20 cellular contexts compared by ENCODE assay signal in genomic region chr2:168179592-168179991, GRCh38.
DNase-seq lines count a peak whose midpoint lies in the region; ATAC-seq and TF ChIP-seq lines count a peak whose summit lies in the region.
"Had no signal": no experiment of that assay in that cellular context is flagged by ENCODE, and none has a peak within 500 bp of the region (broad histone marks: within the 10 kb centered on the region; RNA-seq: fewer than 3 reads in every experiment).

No MANE protein-coding gene starts in this region.

- H3K27ac ChIP-seq in BLaER1, result peak overlapping the region; percentile 93
- no peak overlapping the region for H3K27ac ChIP-seq in HCT116 (ENCODE audit: low read depth, low read length)
- peak overlapping the region; percentile 39 for H3K27ac ChIP-seq in layer of hippocampus (ENCODE audit: low read depth, low read length)
- no peak overlapping the region for H3K27ac ChIP-seq in RWPE1
- H3K27ac ChIP-seq: SJSA1 had no signal

- DNase-seq in HCT116 (ENCODE audit: low read depth, low spot score) (no peak), NCI-H82 (lab: John Stamatoyannopoulos, UW) (peak; percentile 44), globus pallidus (ENCODE audit: low spot score) (no peak), HFFc6 (no peak), RWPE1 (ENCODE audit: low spot score) (no peak), osteocyte (ENCODE audit: extremely low spot score, unreplicated experiment) (no peak)
- DNase-seq: AML-193; CD4-positive, alpha-beta memory T cell; HCEC 1CT; NCI-H1092; NCI-H1694 treated with DMSO at 0.1 percent for 48 hours; NCI-H2171; NCI-H446 treated with DMSO at 0.1 percent for 48 hours; NK-92 treated with Interleukin-12 subunit alpha and Interleukin-12 subunit beta, amount 100 ng/mL, for 24 hours; OCI-M1; SW 1271 had no signal

- peaks cover 8% of the 10 kb centered on the region; the same call in 1 of the 2 replicates for H4K20me1 ChIP-seq in BLaER1
- H4K20me1 ChIP-seq in HCT116 (ENCODE audit: insufficient read depth), result no peaks in the 10 kb centered on the region

- H3K4me2 ChIP-seq in BLaER1, result peak overlapping the region; percentile 87
- no peak overlapping the region for H3K4me2 ChIP-seq in HCT116 (ENCODE audit: low read length)

- H3K9me3 ChIP-seq in BLaER1 (peaks cover 4% of the 10 kb centered on the region; the same call in 1 of the 2 replicates), HCT116 (ENCODE audit: control insufficient read depth in 1 of 2, insufficient read depth in 1 of 2, low read depth in 1 of 2, low read length in 2 of 2) (no peaks in the 10 kb centered on the region)
- H3K9me3 ChIP-seq: SJSA1 had no signal

- ATAC-seq in HCT116, result no peak
- ATAC-seq: K562 had no signal

- H3K4me1 Mint-ChIP-seq in HFFc6 (ENCODE audit: low read depth), result peaks cover 42% of the 10 kb centered on the region
- H3K4me1 Mint-ChIP-seq in osteocyte (ENCODE audit: unreplicated experiment), result peaks cover 28% of the 10 kb centered on the region

- TF ChIP-seq CTCF in HCT116 (IDR thresholded peaks at IDR 0.05 in 2 of 3, conservative IDR thresholded peaks at IDR 0.05 in 1 of 3; ENCODE audit: borderline replicate concordance in 1 of 3, insufficient read depth in 1 of 3, low read depth in 2 of 3, low read length in 2 of 3) (no peak), HFFc6 (IDR thresholded peaks at IDR 0.05) (no peak), RWPE1 (conservative IDR thresholded peaks at IDR 0.05; ENCODE audit: low read depth) (no peak), osteocyte (IDR thresholded peaks at IDR 0.05) (no peak)

- H3K36me3 ChIP-seq in BLaER1, result peaks cover 39% of the 10 kb centered on the region
- H3K36me3 ChIP-seq in HCT116 (ENCODE audit: control insufficient read depth in 1 of 2, insufficient read depth in 2 of 2, low read length in 2 of 2), result peaks cover 0 to 3% of the 10 kb centered on the region in 2 experiments; a peak in 1 of 4 replicates
- H3K36me3 ChIP-seq: SJSA1 had no signal

- no peaks in the 10 kb centered on the region for H3K9me2 ChIP-seq in HCT116 (ENCODE audit: insufficient read depth)

- peaks cover 94% of the 10 kb centered on the region for H3K4me1 ChIP-seq in BLaER1
- peaks cover 40 to 71% of the 10 kb centered on the region in 2 experiments for H3K4me1 ChIP-seq in HCT116 (ENCODE audit: control insufficient read depth in 1 of 2, insufficient read depth in 2 of 2, low read length in 2 of 2)

- POLR2A ChIA-PET in HCT116 (lab: Charles Lee) (no interaction called here), RWPE1 (lab: Yijun Ruan, JAX; ENCODE audit: low non-redundant PET) (no interaction called here)

- H3K27me3 Mint-ChIP-seq in HFFc6 (ENCODE audit: insufficient read depth) (no peaks in the 10 kb centered on the region), osteocyte (ENCODE audit: unreplicated experiment) (no peaks in the 10 kb centered on the region)
- H3K27me3 Mint-ChIP-seq: CD4-positive, alpha-beta memory T cell had no signal

- no peak for TF ChIP-seq RAD21 in HCT116 (IDR thresholded peaks at IDR 0.05; ENCODE audit: low read depth)

- H3K27me3 ChIP-seq in BLaER1 (no peaks in the 10 kb centered on the region), HCT116 (ENCODE audit: insufficient read depth, low read length) (no peaks in the 10 kb centered on the region), layer of hippocampus (ENCODE audit: control insufficient read depth, insufficient read depth, low read length) (no peaks in the 10 kb centered on the region)
- H3K27me3 ChIP-seq: SJSA1 had no signal

- H3K4me3 ChIP-seq in BLaER1 (no peak overlapping the region), HCT116 (replicated peaks in 1 of 2; ENCODE audit: low read depth in 1 of 2, low read length in 2 of 2) (no peak overlapping the region)
- H3K4me3 ChIP-seq: K562, SJSA1 had no signal

- peaks cover 11% of the 10 kb centered on the region for H3K36me3 Mint-ChIP-seq in HFFc6 (ENCODE audit: low read depth)
- peaks cover 17% of the 10 kb centered on the region for H3K36me3 Mint-ChIP-seq in osteocyte (ENCODE audit: unreplicated experiment)

- peaks cover 99% of the 10 kb centered on the region for H3K79me2 ChIP-seq in HCT116 (ENCODE audit: insufficient read depth, low read length)

- no TSS peak for BruUV-seq in HCT116 (replicated peaks; lab: Mats Ljungman, UMichigan)

- RAD21 ChIA-PET in HCT116 (lab: Charles Lee; ENCODE audit: low non-redundant PET in 1 of 2, low total read pairs in 2 of 2, uncharacterized antibody in 2 of 2, unreplicated experiment in 2 of 2), result no interaction called here

- intact Hi-C loops in HCT116 (cut with micrococcal nuclease), result no loop called here

- no peak for TF ChIP-seq POLR2A in HCT116 (IDR thresholded peaks at IDR 0.05; ENCODE audit: borderline replicate concordance, extremely low read depth, insufficient read depth, insufficient read length)

- H3K4me3 Mint-ChIP-seq in HFFc6 (no peak overlapping the region), osteocyte (ENCODE audit: unreplicated experiment) (no peak overlapping the region)
- H3K4me3 Mint-ChIP-seq: CD4-positive, alpha-beta memory T cell had no signal

- CTCF ChIA-PET in HCT116 (lab: Charles Lee) (no interaction called here), RWPE1 (lab: Yijun Ruan, JAX) (no interaction called here)

- H3K9ac ChIP-seq in BLaER1 (no peak overlapping the region), HCT116 (ENCODE audit: low read length) (no peak overlapping the region)

- H3K9me3 Mint-ChIP-seq in HFFc6 (no peaks in the 10 kb centered on the region), osteocyte (ENCODE audit: unreplicated experiment) (no peaks in the 10 kb centered on the region)
- H3K9me3 Mint-ChIP-seq: CD4-positive, alpha-beta memory T cell had no signal

- no peak overlapping the region for H2AFZ ChIP-seq in HCT116 (ENCODE audit: low read depth, low read length, poor library complexity, severe bottlenecking)

- H3K27ac Mint-ChIP-seq in HFFc6, result no peak overlapping the region
- no peak overlapping the region for H3K27ac Mint-ChIP-seq in osteocyte (ENCODE audit: unreplicated experiment)

TF ChIP-seq in HCT116, 20 proteins besides CTCF, POLR2A, EP300 and RAD21:
- TF ChIP-seq CBX3 (IDR thresholded peaks at IDR 0.05; ENCODE audit: low read depth) (peak; percentile 18; the same call in 1 of the 2 replicates), CEBPB (IDR thresholded peaks at IDR 0.05; ENCODE audit: low read depth) (no peak), ATF3 (IDR thresholded peaks at IDR 0.05) (no peak), SP1 (IDR thresholded peaks at IDR 0.05; ENCODE audit: low read depth) (peak; percentile 15; the same call in 1 of the 2 replicates)

Comparison
In these comparisons a context has a peak if more than half of its experiments do, and no peak if none do; other contexts are left out.
1. H3K27ac ChIP-seq: peak in BLaER1 (single experiment) and layer of hippocampus (single experiment); none in HCT116 (single experiment) and RWPE1 (single experiment).